8 cellular contexts compared by ENCODE assay signal in genomic region chr22:38700789-38701628, GRCh38. TPM values are rescaled to one million over a fixed set of nuclear protein-coding genes. Genes with fewer than 3 reads are reported as not detected.
DNase-seq lines count a peak whose midpoint lies in the region; ATAC-seq and TF ChIP-seq lines count a peak whose summit lies in the region.

Gene JOSD1, minus strand, starts transcription at chr22:38700943. Its CDS starts 956 bp downstream, at chr22:38699987.

- DNase-seq in NCI-H187 (lab: John Stamatoyannopoulos, UW) (peak; percentile 45 to 69), T-helper 22 cell (ENCODE audit: low read depth) (peak; percentile 97), ascending aorta (ENCODE audit: low spot score in 2 of 2) (peak; percentile 69 to 96), right atrium auricular region (ENCODE audit: low spot score) (peak; percentile 96), pulmonary artery endothelial cell (ENCODE audit: low read depth, low spot score) (peak; percentile 67)

- no peaks in the 10 kb centered on the region for H3K9me3 ChIP-seq in ascending aorta
- H3K9me3 ChIP-seq in right atrium auricular region: no peaks in the 10 kb centered on the region

- no peaks in the 10 kb centered on the region for H3K36me3 ChIP-seq in ascending aorta
- H3K36me3 ChIP-seq in right atrium auricular region: no peaks in the 10 kb centered on the region
- H3K36me3 ChIP-seq in urinary bladder (ENCODE audit: insufficient read depth): no peaks in the 10 kb centered on the region

- TF ChIP-seq CTCF in GM12875 (IDR thresholded peaks at IDR 0.05; ENCODE audit: borderline replicate concordance, insufficient read depth, low read depth, low read length) (0 out of 2 replicates have a peak, but pooled peaks have one; percentile 2), ascending aorta (IDR thresholded peaks at IDR 0.05) (peak in 1 of 3 experiments; percentile 18), right atrium auricular region (IDR thresholded peaks at IDR 0.05) (peak in 1 of 2 donors; percentile 20)

- intact Hi-C loops in ascending aorta (cut with DNase I): loop anchor here (1.0 to 10.0 kb wide), 5 partner anchors 20 to 856 kb away; partner anchors contain the start of genes ANKRD54, DDX17, EIF3L and SUN2

- under 1% methylated on average over 94 of the region's 94 CpGs for WGBS in urinary bladder

- H3K27ac ChIP-seq in ascending aorta (peak within 1 kb of the TSS; percentile 94 to 98), right atrium auricular region (peak within 1 kb of the TSS; percentile 97 to 100), urinary bladder (ENCODE audit: low read depth) (peak within 1 kb of the TSS; percentile 98)

- peak; percentile 29 for ATAC-seq in HG02870 (IDR thresholded peaks at IDR 0.05; ENCODE audit: unreplicated experiment)

- H3K4me3 ChIP-seq in GM12875 (ENCODE audit: low read depth, low read length): peak within 1 kb of the TSS; percentile 87
- peak within 1 kb of the TSS; percentile 70 to 78 for H3K4me3 ChIP-seq in ascending aorta
- peak within 1 kb of the TSS; percentile 65 to 94 for H3K4me3 ChIP-seq in right atrium auricular region
- peak within 1 kb of the TSS; percentile 75 for H3K4me3 ChIP-seq in urinary bladder (ENCODE audit: low read depth, low read length)

- peaks cover 13 to 37% of the 10 kb centered on the region in 2 donors for H3K4me1 ChIP-seq in ascending aorta
- peaks cover 0 to 54% of the 10 kb centered on the region in 2 donors for H3K4me1 ChIP-seq in right atrium auricular region
- no peaks in the 10 kb centered on the region for H3K4me1 ChIP-seq in urinary bladder (ENCODE audit: insufficient read depth)

- H3K27me3 ChIP-seq in ascending aorta (no peaks in the 10 kb centered on the region), right atrium auricular region (no peaks in the 10 kb centered on the region)

RNA-seq across cellular contexts. Expression of gene JOSD1, which starts in this region (rescaled TPM):
- total RNA-seq in ascending aorta (153 TPM), right atrium auricular region (10 to 100 TPM; 20.0 to 37.3 TPM), pulmonary artery endothelial cell (85.1 and 95.2 TPM in 2 replicates), urinary bladder (40.2 TPM)
- 43.9 TPM for polyA plus RNA-seq in urinary bladder

Comparison
In these comparisons a context has a peak if more than half of its experiments do, and no peak if none do; other contexts are left out.
1. Peak in every context shown above with its lines: DNase-seq, ATAC-seq, H3K4me3 ChIP-seq and H3K27ac ChIP-seq.